ENCODE assay signal across 12 cellular contexts in the genomic region with DNA sequence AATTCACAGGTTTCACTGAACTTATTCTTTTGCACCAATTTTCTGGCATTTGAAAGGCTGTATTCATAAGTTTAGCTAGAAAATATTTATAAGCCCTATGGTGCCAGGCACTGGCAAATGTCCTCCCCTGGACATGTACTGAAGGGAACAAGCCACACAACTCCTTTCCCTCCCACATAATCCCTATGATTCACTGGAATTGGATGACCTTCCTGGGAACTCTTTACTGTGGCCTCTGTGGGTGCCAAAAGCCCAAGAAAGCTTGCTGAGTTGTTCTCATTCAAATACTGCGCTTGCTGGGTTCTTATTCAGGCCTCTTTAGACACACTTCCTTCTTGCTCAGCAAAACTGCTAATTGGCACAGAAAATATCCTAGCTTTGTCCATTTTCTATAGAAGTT.
DNase-seq lines count a peak whose midpoint lies in the region; ATAC-seq and TF ChIP-seq lines count a peak whose summit lies in the region.
"Had no signal": no experiment of that assay in that cellular context is flagged by ENCODE, and none has a peak within 500 bp of the region (broad histone marks: within the 10 kb centered on the region; RNA-seq: fewer than 3 reads in every experiment).

No MANE protein-coding gene starts in this region.

- H3K36me3 ChIP-seq in BJ (ENCODE audit: control insufficient read depth, insufficient read depth, low read length), result no peaks in the 10 kb centered on the region
- H3K36me3 ChIP-seq in endodermal cell (ENCODE audit: control insufficient read depth, insufficient read depth, low read length), result no peaks in the 10 kb centered on the region
- H3K36me3 ChIP-seq in mucosa of descending colon (ENCODE audit: low read depth), result no peaks in the 10 kb centered on the region

- TF ChIP-seq CTCF in BJ (IDR thresholded peaks at IDR 0.05; ENCODE audit: insufficient read depth, low read depth, low read length), result no peak
- TF ChIP-seq CTCF in endodermal cell (conservative IDR thresholded peaks at IDR 0.05), result no peak
- TF ChIP-seq CTCF in mucosa of descending colon (IDR thresholded peaks at IDR 0.05), result no peak

- 81 to 86% methylated on average over 1 of the region's 1 CpG for WGBS in endodermal cell (ENCODE audit: insufficient coverage in 1 of 2, insufficient read length in 1 of 2), 2 experiments

- CTCF ChIA-PET in BJ (lab: Yijun Ruan, JAX), result no interaction called here
- CTCF ChIA-PET in activated CD4-positive, alpha-beta T cell treated with anti-CD3 and anti-CD28 coated beads, Interleukin-2, amount 10 ng/mL, durations not matched to agents 7 days and 5 days (lab: Charles Lee), result no interaction called here

- no peaks in the 10 kb centered on the region for H3K4me1 Mint-ChIP-seq in endodermal cell
- H3K4me1 Mint-ChIP-seq in activated CD4-positive, alpha-beta T cell treated with anti-CD3 and anti-CD28 coated beads, Interleukin-2, amount 10 ng/mL, durations not matched to agents 7 days and 5 days, result no peaks in the 10 kb centered on the region
- H3K4me1 Mint-ChIP-seq in activated T-helper 1 cell treated with anti-CD3 and anti-CD28 coated beads, Interleukin-12 subunit alpha, Interleukin-12 subunit beta, Interleukin-2, Interleukin-4 antibody, amounts not matched to agents 30 ng/mL and 10 ng/mL and 1 ng/mL, durations not matched to agents 14 hours and 24 hours and 36 hours (ENCODE audit: low read depth), result no peaks in the 10 kb centered on the region

- peaks cover 27% of the 10 kb centered on the region for H3K9me3 Mint-ChIP-seq in endodermal cell
- peaks cover 3% of the 10 kb centered on the region for H3K9me3 Mint-ChIP-seq in activated CD4-positive, alpha-beta T cell treated with anti-CD3 and anti-CD28 coated beads, Interleukin-2, amount 10 ng/mL, durations not matched to agents 7 days and 5 days
- no peaks in the 10 kb centered on the region for H3K9me3 Mint-ChIP-seq in activated T-helper 1 cell treated with anti-CD3 and anti-CD28 coated beads, Interleukin-12 subunit alpha, Interleukin-12 subunit beta, Interleukin-2, Interleukin-4 antibody, amounts not matched to agents 30 ng/mL and 10 ng/mL and 1 ng/mL, durations not matched to agents 14 hours and 24 hours and 36 hours
- H3K9me3 Mint-ChIP-seq: CD8-positive, alpha-beta T cell had no signal

- DNase-seq in BJ (ENCODE audit: low read depth) (peak; percentile 29), NCI-H226 (peak; percentile 87), endodermal cell (no peak), mucosa of descending colon (peak in 1 of 3 donors; percentile 7), NCI-H2196 treated with DMSO at 0.1 percent for 48 hours (lab: John Stamatoyannopoulos, UW; ENCODE audit: unreplicated experiment) (no peak)
- no peak for DNase-seq in activated CD4-positive, alpha-beta T cell treated with anti-CD3 and anti-CD28 coated beads, Interleukin-2, amount 10 ng/mL, durations not matched to agents 7 days and 5 days
- DNase-seq in activated T-helper 1 cell treated with anti-CD3 and anti-CD28 coated beads, Interleukin-12 subunit alpha, Interleukin-12 subunit beta, Interleukin-2, Interleukin-4 antibody, amounts not matched to agents 30 ng/mL and 10 ng/mL and 1 ng/mL, durations not matched to agents 14 hours and 24 hours and 36 hours (ENCODE audit: low spot score), result no peak
- DNase-seq in stimulated activated naive CD4-positive, alpha-beta T cell (lab: John Stamatoyannopoulos, UW), result no peak
- DNase-seq: activated naive CD4-positive, alpha-beta T cell treated with anti-CD3 and anti-CD28 coated beads for 36 hours; CD8-positive, alpha-beta T cell; NCI-H146 had no signal

- H3K9me3 ChIP-seq in endodermal cell (ENCODE audit: control insufficient read depth, low read length) (no peaks in the 10 kb centered on the region), mucosa of descending colon (no peaks in the 10 kb centered on the region)

- no peak overlapping the region for H3K9ac ChIP-seq in endodermal cell (ENCODE audit: extremely low read depth, low read length, poor library complexity, severe bottlenecking)

- no peak overlapping the region for H3K4me3 Mint-ChIP-seq in endodermal cell
- no peak overlapping the region for H3K4me3 Mint-ChIP-seq in activated CD4-positive, alpha-beta T cell treated with anti-CD3 and anti-CD28 coated beads, Interleukin-2, amount 10 ng/mL, durations not matched to agents 7 days and 5 days
- no peak overlapping the region for H3K4me3 Mint-ChIP-seq in activated T-helper 1 cell treated with anti-CD3 and anti-CD28 coated beads, Interleukin-12 subunit alpha, Interleukin-12 subunit beta, Interleukin-2, Interleukin-4 antibody, amounts not matched to agents 30 ng/mL and 10 ng/mL and 1 ng/mL, durations not matched to agents 14 hours and 24 hours and 36 hours
- H3K4me3 Mint-ChIP-seq: activated naive CD4-positive, alpha-beta T cell treated with anti-CD3 and anti-CD28 coated beads for 36 hours; CD8-positive, alpha-beta T cell had no signal

- H3K27ac Mint-ChIP-seq in endodermal cell, result no peak overlapping the region
- H3K27ac Mint-ChIP-seq in activated CD4-positive, alpha-beta T cell treated with anti-CD3 and anti-CD28 coated beads, Interleukin-2, amount 10 ng/mL, durations not matched to agents 7 days and 5 days, result no peak overlapping the region
- no peak overlapping the region for H3K27ac Mint-ChIP-seq in activated T-helper 1 cell treated with anti-CD3 and anti-CD28 coated beads, Interleukin-12 subunit alpha, Interleukin-12 subunit beta, Interleukin-2, Interleukin-4 antibody, amounts not matched to agents 30 ng/mL and 10 ng/mL and 1 ng/mL, durations not matched to agents 14 hours and 24 hours and 36 hours
- H3K27ac Mint-ChIP-seq: activated naive CD4-positive, alpha-beta T cell treated with anti-CD3 and anti-CD28 coated beads for 36 hours; CD8-positive, alpha-beta T cell had no signal

- H3K4me3 ChIP-seq in BJ (ENCODE audit: low read depth, low read length), result no peak overlapping the region
- no peak overlapping the region for H3K4me3 ChIP-seq in endodermal cell (ENCODE audit: low read length)
- no peak overlapping the region for H3K4me3 ChIP-seq in mucosa of descending colon

- intact Hi-C loops in mucosa of descending colon (cut with DNase I, micrococcal nuclease), result no loop called here
- intact Hi-C loops in activated T-helper 1 cell treated with anti-CD3 and anti-CD28 coated beads, Interleukin-12 subunit alpha, Interleukin-12 subunit beta, Interleukin-2, Interleukin-4 antibody, amounts not matched to agents 30 ng/mL and 10 ng/mL and 1 ng/mL, durations not matched to agents 14 hours and 24 hours and 36 hours (cut with micrococcal nuclease), result no loop called here

- peak; percentile 34 for ATAC-seq in mucosa of descending colon
- ATAC-seq: activated CD4-positive, CD25-positive, alpha-beta regulatory T cell treated with anti-CD3 and anti-CD28 coated beads, Interleukin-2, amount 50 U/mL, for 24 hours; CD8-positive, alpha-beta T cell had no signal

- H3K27me3 ChIP-seq in BJ (ENCODE audit: control insufficient read depth, insufficient read depth, low read length), result no peaks in the 10 kb centered on the region
- H3K27me3 ChIP-seq in endodermal cell (ENCODE audit: control insufficient read depth, insufficient read depth, low read length, poor library complexity, severe bottlenecking), result no peaks in the 10 kb centered on the region

- POLR2A ChIA-PET in BJ (lab: Charles Lee), result no interaction called here
- POLR2A ChIA-PET in activated CD4-positive, alpha-beta T cell treated with anti-CD3 and anti-CD28 coated beads, Interleukin-2, amount 10 ng/mL, durations not matched to agents 7 days and 5 days (lab: Charles Lee), result no interaction called here

- H3K27ac ChIP-seq in endodermal cell (ENCODE audit: low read depth, low read length), result peak overlapping the region; percentile 50

- no peaks in the 10 kb centered on the region for H3K27me3 Mint-ChIP-seq in endodermal cell (ENCODE audit: insufficient read depth)
- no peaks in the 10 kb centered on the region for H3K27me3 Mint-ChIP-seq in activated CD4-positive, alpha-beta T cell treated with anti-CD3 and anti-CD28 coated beads, Interleukin-2, amount 10 ng/mL, durations not matched to agents 7 days and 5 days
- peaks cover 2% of the 10 kb centered on the region for H3K27me3 Mint-ChIP-seq in activated T-helper 1 cell treated with anti-CD3 and anti-CD28 coated beads, Interleukin-12 subunit alpha, Interleukin-12 subunit beta, Interleukin-2, Interleukin-4 antibody, amounts not matched to agents 30 ng/mL and 10 ng/mL and 1 ng/mL, durations not matched to agents 14 hours and 24 hours and 36 hours (ENCODE audit: insufficient read depth)

- H3K4me1 ChIP-seq in endodermal cell (ENCODE audit: control insufficient read depth, insufficient read depth, low read length) (no peaks in the 10 kb centered on the region), mucosa of descending colon (ENCODE audit: low read depth) (no peaks in the 10 kb centered on the region)

- H3K36me3 Mint-ChIP-seq in endodermal cell (ENCODE audit: low read depth), result peaks cover 6% of the 10 kb centered on the region
- no peaks in the 10 kb centered on the region for H3K36me3 Mint-ChIP-seq in activated CD4-positive, alpha-beta T cell treated with anti-CD3 and anti-CD28 coated beads, Interleukin-2, amount 10 ng/mL, durations not matched to agents 7 days and 5 days (ENCODE audit: low read depth)
- H3K36me3 Mint-ChIP-seq in activated T-helper 1 cell treated with anti-CD3 and anti-CD28 coated beads, Interleukin-12 subunit alpha, Interleukin-12 subunit beta, Interleukin-2, Interleukin-4 antibody, amounts not matched to agents 30 ng/mL and 10 ng/mL and 1 ng/mL, durations not matched to agents 14 hours and 24 hours and 36 hours (ENCODE audit: low read depth), result no peaks in the 10 kb centered on the region
- H3K36me3 Mint-ChIP-seq: CD8-positive, alpha-beta T cell had no signal

Comparison
In these comparisons a context has a peak if more than half of its experiments do, and no peak if none do; other contexts are left out.
1. DNase-seq: peak in BJ (single experiment) and NCI-H226 (single experiment); none in endodermal cell (single experiment), activated CD4-positive, alpha-beta T cell treated with anti-CD3 and anti-CD28 coated beads, Interleukin-2, amount 10 ng/mL, durations not matched to agents 7 days and 5 days (single experiment), NCI-H2196 treated with DMSO at 0.1 percent for 48 hours (single experiment), activated T-helper 1 cell treated with anti-CD3 and anti-CD28 coated beads, Interleukin-12 subunit alpha, Interleukin-12 subunit beta, Interleukin-2, Interleukin-4 antibody, amounts not matched to agents 30 ng/mL and 10 ng/mL and 1 ng/mL, durations not matched to agents 14 hours and 24 hours and 36 hours (single experiment) and stimulated activated naive CD4-positive, alpha-beta T cell (0 of 6).